In the genomic region with DNA sequence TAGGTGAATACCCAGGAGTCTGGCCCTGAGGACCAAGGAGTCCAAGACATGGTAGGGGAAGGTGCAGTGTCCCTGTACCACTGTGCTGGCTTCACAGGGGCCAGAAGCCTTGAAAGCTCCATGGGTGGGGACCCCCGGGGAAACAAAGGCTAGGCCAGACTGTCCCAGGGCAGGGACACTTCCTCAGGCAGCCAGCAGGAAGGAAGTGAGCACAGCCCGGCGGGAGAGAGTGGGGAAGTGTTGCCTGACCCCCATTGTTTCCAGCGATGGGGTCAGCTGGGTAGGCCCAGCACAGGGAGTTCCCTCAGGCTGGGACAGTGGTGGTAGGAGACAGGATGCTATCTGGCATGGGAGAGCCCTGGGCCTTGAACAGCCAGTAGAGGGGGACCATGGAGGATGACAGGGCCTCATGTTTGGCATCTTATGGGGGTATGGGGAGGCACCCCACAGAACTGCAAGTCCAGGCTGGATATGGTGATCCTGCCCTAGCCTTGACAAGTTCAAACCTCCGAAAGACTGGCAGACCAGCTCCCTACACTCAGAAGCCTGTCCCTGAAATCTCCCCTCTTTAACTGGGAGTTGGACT, we compare ENCODE assay signal across 8 cellular contexts.
DNase-seq lines count a peak whose midpoint lies in the region; ATAC-seq, FAIRE-seq and TF ChIP-seq lines count a peak whose summit lies in the region.

No MANE protein-coding gene starts in this region.

- H3K27me3 ChIP-seq in DND-41 (ENCODE audit: insufficient read depth, low read length, poor library complexity): no peaks in the 10 kb centered on the region

- H3K4me2 ChIP-seq in DND-41 (ENCODE audit: insufficient read depth, low read length): no peak overlapping the region

- TF ChIP-seq CTCF in DND-41 (IDR thresholded peaks at IDR 0.05; ENCODE audit: borderline replicate concordance, extremely low read depth, low read length, poor library complexity, severe bottlenecking): no peak

- peak overlapping the region; percentile 2; the same call in 1 of the 2 replicates for H3K9ac ChIP-seq in DND-41 (ENCODE audit: low read depth, low read length)

- peaks cover 58% of the 10 kb centered on the region for H3K4me1 ChIP-seq in DND-41 (ENCODE audit: insufficient read depth, low read length)

- ATAC-seq in DND-41 (ENCODE audit: insufficient read depth, low read depth) (no peak), HG03108 (IDR thresholded peaks at IDR 0.05; ENCODE audit: unreplicated experiment) (no peak), GM21529 (IDR thresholded peaks at IDR 0.05; ENCODE audit: unreplicated experiment) (no peak), GM18505 (IDR thresholded peaks at IDR 0.05; ENCODE audit: unreplicated experiment) (no peak)

- no peaks in the 10 kb centered on the region for H3K9me3 ChIP-seq in DND-41 (ENCODE audit: insufficient read depth, low read length, severe bottlenecking)

- DNase-seq in DND-41: no peak
- peak; percentile 48 for DNase-seq in islet precursor cell
- no peak for DNase-seq in RCC 7860 (ENCODE audit: low spot score)

- no peak overlapping the region for H2AFZ ChIP-seq in DND-41 (ENCODE audit: low read depth, low read length)

- H3K4me3 ChIP-seq in DND-41 (ENCODE audit: low read depth in 1 of 2, low read length in 2 of 2) (no peak overlapping the region), skin epidermis (no peak overlapping the region)

- TF ChIP-seq POLR2A in GM18505 (IDR thresholded peaks at IDR 0.05; ENCODE audit: borderline replicate concordance, extremely low read depth, insufficient read depth, insufficient read length): no peak

- H3K27ac ChIP-seq in DND-41 (ENCODE audit: low read length) (no peak overlapping the region), angular gyrus (ENCODE audit: low read depth, low read length) (peak overlapping the region; percentile 99), skin epidermis (peak overlapping the region in 20 of 21 experiments; percentile 36 to 99 (median 97))

- peaks cover 44% of the 10 kb centered on the region for H3K79me2 ChIP-seq in DND-41 (ENCODE audit: insufficient read depth, low read length)

- no peak for FAIRE-seq in RCC 7860 (lab: Jason Lieb, UNC)

- H3K36me3 ChIP-seq in DND-41 (ENCODE audit: insufficient read depth, low read length): peaks cover 42% of the 10 kb centered on the region

- H4K20me1 ChIP-seq in DND-41 (ENCODE audit: insufficient read depth, low read length): peaks cover 18% of the 10 kb centered on the region; the same call in 1 of the 2 replicates
